ENCODE assay signal across 29 cellular contexts in the genomic region with DNA sequence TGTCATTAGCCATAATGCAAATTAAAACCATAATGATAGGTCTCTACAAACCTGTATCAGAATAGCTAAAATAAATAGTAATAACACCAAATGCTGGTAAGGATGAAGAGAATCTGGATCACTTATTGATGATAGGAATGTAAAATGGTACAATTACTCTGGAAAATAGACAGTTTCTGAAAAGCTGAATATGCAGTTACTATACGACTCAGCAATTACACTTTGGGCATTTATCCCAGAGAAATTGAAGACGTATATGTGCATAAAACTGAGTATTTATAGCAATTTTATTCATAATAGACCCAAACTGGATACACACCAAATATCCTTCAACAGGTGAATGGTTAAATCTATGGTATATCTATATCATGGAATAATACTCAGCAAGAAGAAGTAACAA.
"Had no signal": no experiment of that assay in that cellular context is flagged by ENCODE, and none has a peak within 500 bp of the region (broad histone marks: within the 10 kb centered on the region; RNA-seq: fewer than 3 reads in every experiment).

No MANE protein-coding gene starts in this region.

- DNase-seq: islet precursor cell; left ventricle myocardium inferior; mesendoderm; naive B cell; natural killer cell; nephron progenitor cell; occipital lobe; stimulated activated CD4-positive, alpha-beta T cell treated with anti-CD3 and anti-CD28 coated beads, Interleukin-12 subunit alpha, Interleukin-12 subunit beta, amount 100 ng/mL, for 4 hours; stimulated activated CD4-positive, alpha-beta T cell treated with anti-CD3 and anti-CD28 coated beads, Interleukin-15, amount 100 ng/mL, for 24 hours; stimulated activated CD4-positive, alpha-beta T cell treated with anti-CD3 and anti-CD28 coated beads, Interleukin-2, amount 100 ng/mL, for 24 hours; stimulated activated CD4-positive, alpha-beta T cell treated with anti-CD3 and anti-CD28 coated beads, Interleukin-4, amount 100 ng/mL, for 1 hour; stimulated activated naive B cell treated with anti-CD40 and anti-IgM and Interleukin-4, amounts not matched to agents 10 μg/mL and 1 μg/mL and 100 μg/mL, for 72 hours; stimulated activated naive CD8-positive, alpha-beta T cell treated with anti-CD3 and anti-CD28 coated beads, Interleukin-15, Interleukin-2, amounts not matched to agents 100 U/mL and 50 U/mL, for 24 hours; stomach; testis; thyroid gland; transverse colon; upper lobe of left lung; uterus had no signal

- H3K36me3 Mint-ChIP-seq: mesothelial cell of epicardium, naive B cell, natural killer cell, neural progenitor cell had no signal

- H3K79me2 ChIP-seq: hepatocyte had no signal

- H3K9me3 Mint-ChIP-seq: naive B cell; natural killer cell; nephron progenitor cell; neural progenitor cell; stimulated activated naive B cell treated with anti-CD40 and anti-IgM and Interleukin-4, amounts not matched to agents 10 μg/mL and 1 μg/mL and 100 μg/mL, for 72 hours had no signal

- H2AFZ ChIP-seq: hepatocyte, neural progenitor cell, parathyroid adenoma had no signal

- H3K36me3 ChIP-seq: left ventricle myocardium inferior, neural progenitor cell, neutrophil, right atrium auricular region, stomach, thyroid gland, transverse colon, upper lobe of left lung, uterus had no signal

- H3K27me3 Mint-ChIP-seq: naive B cell; progenitor cell of endocrine pancreas; stimulated activated naive B cell treated with anti-CD40 and anti-IgM and Interleukin-4, amounts not matched to agents 10 μg/mL and 1 μg/mL and 100 μg/mL, for 72 hours had no signal

- H3K4me3 ChIP-seq: hepatocyte, left ventricle myocardium inferior, lung, neural progenitor cell, right atrium auricular region, skin epidermis, stomach, testis, thyroid gland, transverse colon, upper lobe of left lung, uterus had no signal

- H3K27ac Mint-ChIP-seq: mesothelial cell of epicardium; natural killer cell; nephron progenitor cell; neural progenitor cell; progenitor cell of endocrine pancreas; stimulated activated naive B cell treated with anti-CD40 and anti-IgM and Interleukin-4, amounts not matched to agents 10 μg/mL and 1 μg/mL and 100 μg/mL, for 72 hours had no signal

- ATAC-seq: natural killer cell; sciatic nerve; stimulated activated naive B cell treated with anti-CD40 and anti-IgM and Interleukin-4, amounts not matched to agents 10 μg/mL and 1 μg/mL and 100 μg/mL, for 72 hours; stimulated activated naive CD8-positive, alpha-beta T cell treated with anti-CD3 and anti-CD28 coated beads, Interleukin-15, Interleukin-2, amounts not matched to agents 100 U/mL and 50 U/mL, for 24 hours had no signal

- H3K4me2 ChIP-seq: hepatocyte, neural progenitor cell had no signal

- H3K9ac ChIP-seq: neural progenitor cell, parathyroid adenoma had no signal

- H3K4me3 Mint-ChIP-seq: mesothelial cell of epicardium; naive B cell; natural killer cell; nephron progenitor cell; neural progenitor cell; stimulated activated naive B cell treated with anti-CD40 and anti-IgM and Interleukin-4, amounts not matched to agents 10 μg/mL and 1 μg/mL and 100 μg/mL, for 72 hours had no signal

- H3K4me1 ChIP-seq: parathyroid adenoma, testis, uterus had no signal

- H3K27ac ChIP-seq: hepatocyte, left ventricle myocardium inferior, neural progenitor cell, neutrophil, parathyroid adenoma, right atrium auricular region, skin epidermis, stomach, testis, thyroid gland, transverse colon, upper lobe of left lung, uterus had no signal

- H3K9me3 ChIP-seq: left ventricle myocardium inferior, neutrophil, right atrium auricular region, stomach, testis, thyroid gland, transverse colon, upper lobe of left lung, uterus had no signal

- H3K27me3 ChIP-seq: hepatocyte, neural progenitor cell, neutrophil, right atrium auricular region, stomach, testis, thyroid gland, transverse colon, upper lobe of left lung, uterus had no signal
